8 cellular contexts compared by ENCODE assay signal in the genomic region with DNA sequence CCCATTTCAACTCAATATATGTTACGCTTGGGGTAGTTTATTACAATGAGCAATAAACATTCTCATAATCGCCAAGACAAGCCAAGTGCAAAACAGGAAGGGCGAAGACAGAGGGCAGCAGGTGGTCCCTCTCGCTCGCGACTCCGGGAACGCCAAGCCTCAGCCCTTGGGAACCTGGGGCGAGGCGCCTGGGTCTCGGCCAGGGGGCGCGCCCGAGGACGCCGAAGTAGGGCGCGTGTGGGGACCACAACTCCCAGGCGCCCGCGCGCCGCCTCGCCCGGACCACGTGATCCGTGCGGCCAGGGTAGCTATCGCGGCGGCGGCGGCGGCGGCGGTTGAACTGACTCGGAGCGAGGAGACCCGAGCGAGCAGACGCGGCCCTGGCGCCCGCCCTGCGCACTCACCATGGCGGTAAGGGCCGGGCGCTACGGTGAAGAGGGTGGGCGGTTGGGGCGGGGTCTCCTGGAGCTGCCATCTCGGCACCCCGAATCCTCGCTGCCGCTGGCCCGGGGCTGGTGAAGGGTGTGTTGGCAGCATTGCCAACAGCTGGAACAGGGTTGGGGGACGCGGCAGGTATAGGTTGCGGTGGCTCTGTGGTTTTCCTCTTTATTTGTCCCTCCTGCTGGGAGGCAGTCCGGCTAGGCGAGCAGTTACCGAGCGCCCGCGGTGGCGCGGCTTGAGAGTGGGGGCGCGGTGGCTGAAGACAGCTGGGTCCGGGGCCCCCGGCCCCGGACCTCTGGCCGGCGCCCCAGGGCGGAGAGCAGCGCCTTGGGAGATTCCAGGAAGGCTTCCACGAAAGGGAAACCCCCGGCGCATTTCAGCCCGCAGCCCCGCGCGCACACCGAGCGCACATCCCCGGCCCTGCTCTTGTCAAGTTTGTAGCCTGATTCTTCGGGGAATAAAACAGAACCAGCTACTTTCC. TPM values are rescaled to one million over a fixed set of nuclear protein-coding genes. Genes with fewer than 3 reads are reported as not detected.
DNase-seq lines count a peak whose midpoint lies in the region; TF ChIP-seq lines count a peak whose summit lies in the region.

A gene with protein sequence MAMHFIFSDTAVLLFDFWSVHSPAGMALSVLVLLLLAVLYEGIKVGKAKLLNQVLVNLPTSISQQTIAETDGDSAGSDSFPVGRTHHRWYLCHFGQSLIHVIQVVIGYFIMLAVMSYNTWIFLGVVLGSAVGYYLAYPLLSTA (plus strand): TSS at position 338 of the 922 bp plus-strand sequence. CDS start 68 bp downstream, at position 406.

- H3K36me3 ChIP-seq in HAP-1 (replicated peaks) (no peaks in the 10 kb centered on the region), MG63 (no peaks in the 10 kb centered on the region), SK-N-MC (ENCODE audit: insufficient read depth, low read length) (no peaks in the 10 kb centered on the region), osteoblast (ENCODE audit: insufficient read depth, low read length) (no peaks in the 10 kb centered on the region)

- in situ Hi-C loops in HAP-1 (cut with MboI; ENCODE audit: low sequenced_read_pairs) = no loop called here

- H3K27ac Mint-ChIP-seq in activated naive CD4-positive, alpha-beta T cell treated with anti-CD3 and anti-CD28 coated beads, Interleukin-2, amount 50 U/mL, for 24 hours = peak within 1 kb of the TSS; percentile 23
- H3K27ac Mint-ChIP-seq in glutamatergic neuron (ENCODE audit: unreplicated experiment) = no peak within 1 kb of the TSS

- no peaks in the 10 kb centered on the region for H4K20me1 ChIP-seq in osteoblast (ENCODE audit: insufficient read depth, low read length)

- TF ChIP-seq CTCF in glutamatergic neuron (IDR thresholded peaks at IDR 0.05; ENCODE audit: partially characterized antibody, unreplicated experiment) (peak; percentile 27), osteoblast (IDR thresholded peaks at IDR 0.05; ENCODE audit: extremely low read depth, low read depth, low read length) (peak; percentile 18)

- H3K27ac ChIP-seq in SK-N-MC (no peak within 1 kb of the TSS), osteoblast (ENCODE audit: low read depth, low read length) (peak within 1 kb of the TSS; percentile 60), temporal lobe (ENCODE audit: low read depth, low read length) (peak within 1 kb of the TSS; percentile 95)

- H3K9me3 Mint-ChIP-seq in activated naive CD4-positive, alpha-beta T cell treated with anti-CD3 and anti-CD28 coated beads, Interleukin-2, amount 50 U/mL, for 24 hours = no peaks in the 10 kb centered on the region
- peaks cover 2% of the 10 kb centered on the region for H3K9me3 Mint-ChIP-seq in glutamatergic neuron (ENCODE audit: unreplicated experiment)

- H3K4me1 ChIP-seq in HAP-1 (no peaks in the 10 kb centered on the region), osteoblast (ENCODE audit: insufficient read depth, low read length) (peaks cover 30% of the 10 kb centered on the region)

- H3K79me2 ChIP-seq in osteoblast (ENCODE audit: insufficient read depth, low read length) = peaks cover 33% of the 10 kb centered on the region

- peak within 1 kb of the TSS; percentile 91 for H2AFZ ChIP-seq in osteoblast (ENCODE audit: low read length)

- H3K4me3 ChIP-seq in HAP-1 = peak within 1 kb of the TSS; percentile 79
- peak within 1 kb of the TSS; percentile 67 for H3K4me3 ChIP-seq in MG63
- H3K4me3 ChIP-seq in SK-N-MC = peak within 1 kb of the TSS; percentile 91
- peak within 1 kb of the TSS; percentile 92 for H3K4me3 ChIP-seq in osteoblast (ENCODE audit: insufficient read depth, low read length)

- peak within 1 kb of the TSS; percentile 95 for H3K4me2 ChIP-seq in osteoblast (ENCODE audit: insufficient read depth, low read length)

- peaks cover 4% of the 10 kb centered on the region; the same call in 1 of the 2 replicates for H3K27me3 ChIP-seq in HAP-1 (ENCODE audit: low read depth)
- H3K27me3 ChIP-seq in MG63 = no peaks in the 10 kb centered on the region
- H3K27me3 ChIP-seq in osteoblast (ENCODE audit: insufficient read depth, low read length) = peaks cover 6% of the 10 kb centered on the region

- DNase-seq in GDM1 (lab: John Stamatoyannopoulos, UW) = peak; percentile 87
- DNase-seq in HAP-1 (ENCODE audit: low spot score in 2 of 2) = peak; percentile 88 to 94
- DNase-seq in MG63 = peak; percentile 89
- no peak for DNase-seq in SK-N-MC (ENCODE audit: low read depth, low spot score)
- DNase-seq in glutamatergic neuron = peak; percentile 95
- peak; percentile 96 for DNase-seq in osteoblast (ENCODE audit: insufficient read length, low spot score, missing footprints)

- H3K4me1 Mint-ChIP-seq in activated naive CD4-positive, alpha-beta T cell treated with anti-CD3 and anti-CD28 coated beads, Interleukin-2, amount 50 U/mL, for 24 hours = peaks cover 33% of the 10 kb centered on the region
- peaks cover 6% of the 10 kb centered on the region for H3K4me1 Mint-ChIP-seq in glutamatergic neuron (ENCODE audit: low read depth, unreplicated experiment)

- H3K36me3 Mint-ChIP-seq in activated naive CD4-positive, alpha-beta T cell treated with anti-CD3 and anti-CD28 coated beads, Interleukin-2, amount 50 U/mL, for 24 hours = no peaks in the 10 kb centered on the region
- H3K36me3 Mint-ChIP-seq in glutamatergic neuron (ENCODE audit: unreplicated experiment) = no peaks in the 10 kb centered on the region

- H3K27me3 Mint-ChIP-seq in activated naive CD4-positive, alpha-beta T cell treated with anti-CD3 and anti-CD28 coated beads, Interleukin-2, amount 50 U/mL, for 24 hours = no peaks in the 10 kb centered on the region
- peaks cover 3% of the 10 kb centered on the region for H3K27me3 Mint-ChIP-seq in glutamatergic neuron (ENCODE audit: unreplicated experiment)

- H3K9me3 ChIP-seq in HAP-1 = no peaks in the 10 kb centered on the region
- H3K9me3 ChIP-seq in MG63 = no peaks in the 10 kb centered on the region
- no peaks in the 10 kb centered on the region for H3K9me3 ChIP-seq in SK-N-MC (ENCODE audit: low read depth, low read length)
- H3K9me3 ChIP-seq in osteoblast (ENCODE audit: low read depth, low read length) = no peaks in the 10 kb centered on the region

- peak within 1 kb of the TSS; percentile 82 for H3K4me3 Mint-ChIP-seq in activated naive CD4-positive, alpha-beta T cell treated with anti-CD3 and anti-CD28 coated beads, Interleukin-2, amount 50 U/mL, for 24 hours
- H3K4me3 Mint-ChIP-seq in glutamatergic neuron (ENCODE audit: unreplicated experiment) = peak within 1 kb of the TSS; percentile 85

- peak within 1 kb of the TSS; percentile 68 for H3K9ac ChIP-seq in SK-N-MC (ENCODE audit: insufficient read length)

RNA-seq across cellular contexts. Expression of the gene that starts here (rescaled TPM):
- total RNA-seq in MG63 (2014; rRNA removed; shearing (Covaris generic); ENCODE audit: low replicate concordance) = 3.1 and 7.6 TPM in 2 replicates
- total RNA-seq in glutamatergic neuron (ENCODE audit: unreplicated experiment) (1.6 TPM), osteoblast (23.0 and 24.6 TPM in 2 replicates), temporal lobe (3.7 TPM)
